ENCODE assay signal across 19 cellular contexts in the genomic region with DNA sequence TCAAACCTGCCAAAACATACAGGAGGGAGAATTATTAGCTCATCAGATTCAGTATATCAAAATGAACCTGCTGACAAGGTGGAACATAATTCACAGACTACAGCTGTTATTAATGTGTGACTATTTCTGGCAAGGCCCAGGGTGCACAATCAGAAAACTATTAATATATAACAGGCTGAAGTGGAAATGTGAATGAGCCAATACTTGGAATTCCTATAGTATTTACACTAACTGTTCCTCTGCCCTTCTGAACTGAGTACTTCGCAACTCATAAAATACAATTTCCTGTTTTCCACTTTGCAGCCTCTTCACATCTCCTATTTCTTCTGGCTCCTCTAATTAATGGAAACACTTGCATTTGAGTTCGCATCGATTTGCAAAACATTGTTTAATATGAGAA.
"Had no signal": no experiment of that assay in that cellular context is flagged by ENCODE, and none has a peak within 500 bp of the region (broad histone marks: within the 10 kb centered on the region; RNA-seq: fewer than 3 reads in every experiment).

No MANE protein-coding gene starts in this region.

- H3K36me3 Mint-ChIP-seq: naive thymus-derived CD8-positive, alpha-beta T cell had no signal

- H3K4me3 Mint-ChIP-seq: naive thymus-derived CD8-positive, alpha-beta T cell had no signal

- H3K27ac Mint-ChIP-seq: naive thymus-derived CD8-positive, alpha-beta T cell had no signal

- H3K4me1 ChIP-seq: colonic mucosa, esophagus squamous epithelium, gastroesophageal sphincter, stomach, transverse colon had no signal

- H3K9me3 ChIP-seq: colonic mucosa, esophagus squamous epithelium, gastroesophageal sphincter, neutrophil, stomach, thoracic aorta, transverse colon had no signal

- DNase-seq: colonic mucosa; dermis blood vessel endothelial cell; esophagus squamous epithelium; foreskin fibroblast; glutamatergic neuron; kidney; left colon; mammary epithelial cell; naive thymus-derived CD8-positive, alpha-beta T cell; posterior cingulate gyrus; small intestine; stimulated activated CD4-positive, alpha-beta T cell treated with anti-CD3 and anti-CD28 coated beads, Interleukin-12 subunit alpha, Interleukin-12 subunit beta, amount 100 ng/mL, for 4 hours; stimulated activated naive CD4-positive, alpha-beta T cell; stomach; substantia nigra; transverse colon had no signal

- H3K4me3 ChIP-seq: colonic mucosa, esophagus squamous epithelium, gastroesophageal sphincter, stomach, thoracic aorta, transverse colon had no signal

- H3K27ac ChIP-seq: colonic mucosa, esophagus squamous epithelium, gastroesophageal sphincter, neutrophil, stomach, thoracic aorta, transverse colon had no signal

- H3K36me3 ChIP-seq: colonic mucosa, esophagus squamous epithelium, gastroesophageal sphincter, neutrophil, stomach, thoracic aorta, transverse colon had no signal

- H3K4me1 Mint-ChIP-seq: naive thymus-derived CD8-positive, alpha-beta T cell had no signal

- ATAC-seq: gastroesophageal sphincter; left colon; naive thymus-derived CD8-positive, alpha-beta T cell had no signal

- H3K27me3 ChIP-seq: colonic mucosa, esophagus squamous epithelium, neutrophil, stomach, transverse colon had no signal
